Comparison of ENCODE assay signal across 1 cellular context in genomic region chr1:201515062-201515750, GRCh38.
TF ChIP-seq lines count a peak whose summit lies in the region.

No MANE protein-coding gene starts in this region.

TF ChIP-seq in GM23338, 12 proteins besides CTCF, POLR2A, EP300 and RAD21:
- TF ChIP-seq REST (IDR thresholded peaks at IDR 0.05; ENCODE audit: unreplicated experiment) = no peak
- TF ChIP-seq EZH2phosphoT487 (IDR thresholded peaks at IDR 0.05; ENCODE audit: unreplicated experiment) = no peak
- no peak for TF ChIP-seq ZNF114 (CRISPR knock-in tag; IDR thresholded peaks at IDR 0.05)
- TF ChIP-seq POLR2AphosphoS5 (IDR thresholded peaks at IDR 0.05; ENCODE audit: low read depth) = no peak
- TF ChIP-seq NANOG (IDR thresholded peaks at IDR 0.05; ENCODE audit: borderline replicate concordance) = no peak
- TF ChIP-seq, protein P1, sequence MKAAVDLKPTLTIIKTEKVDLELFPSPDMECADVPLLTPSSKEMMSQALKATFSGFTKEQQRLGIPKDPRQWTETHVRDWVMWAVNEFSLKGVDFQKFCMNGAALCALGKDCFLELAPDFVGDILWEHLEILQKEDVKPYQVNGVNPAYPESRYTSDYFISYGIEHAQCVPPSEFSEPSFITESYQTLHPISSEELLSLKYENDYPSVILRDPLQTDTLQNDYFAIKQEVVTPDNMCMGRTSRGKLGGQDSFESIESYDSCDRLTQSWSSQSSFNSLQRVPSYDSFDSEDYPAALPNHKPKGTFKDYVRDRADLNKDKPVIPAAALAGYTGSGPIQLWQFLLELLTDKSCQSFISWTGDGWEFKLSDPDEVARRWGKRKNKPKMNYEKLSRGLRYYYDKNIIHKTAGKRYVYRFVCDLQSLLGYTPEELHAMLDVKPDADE (IDR thresholded peaks at IDR 0.05) = no peak
- TF ChIP-seq EZH2 (IDR thresholded peaks at IDR 0.05; ENCODE audit: low read depth, unreplicated experiment) = no peak
- no peak for TF ChIP-seq CREB1 (CRISPR knock-in tag; IDR thresholded peaks at IDR 0.05; ENCODE audit: low read depth)
- no peak for TF ChIP-seq JUNB (IDR thresholded peaks at IDR 0.05; ENCODE audit: unreplicated experiment)
- no peak for TF ChIP-seq ZNF462 (CRISPR knock-in tag; IDR thresholded peaks at IDR 0.05)
- TF ChIP-seq ZNF331 (CRISPR knock-in tag; IDR thresholded peaks at IDR 0.05; ENCODE audit: low read depth) = no peak
- TF ChIP-seq STAT1 (IDR thresholded peaks at IDR 0.05; ENCODE audit: unreplicated experiment) = no peak
